Comparison of ENCODE assay signal across 8 cellular contexts in the genomic region with DNA sequence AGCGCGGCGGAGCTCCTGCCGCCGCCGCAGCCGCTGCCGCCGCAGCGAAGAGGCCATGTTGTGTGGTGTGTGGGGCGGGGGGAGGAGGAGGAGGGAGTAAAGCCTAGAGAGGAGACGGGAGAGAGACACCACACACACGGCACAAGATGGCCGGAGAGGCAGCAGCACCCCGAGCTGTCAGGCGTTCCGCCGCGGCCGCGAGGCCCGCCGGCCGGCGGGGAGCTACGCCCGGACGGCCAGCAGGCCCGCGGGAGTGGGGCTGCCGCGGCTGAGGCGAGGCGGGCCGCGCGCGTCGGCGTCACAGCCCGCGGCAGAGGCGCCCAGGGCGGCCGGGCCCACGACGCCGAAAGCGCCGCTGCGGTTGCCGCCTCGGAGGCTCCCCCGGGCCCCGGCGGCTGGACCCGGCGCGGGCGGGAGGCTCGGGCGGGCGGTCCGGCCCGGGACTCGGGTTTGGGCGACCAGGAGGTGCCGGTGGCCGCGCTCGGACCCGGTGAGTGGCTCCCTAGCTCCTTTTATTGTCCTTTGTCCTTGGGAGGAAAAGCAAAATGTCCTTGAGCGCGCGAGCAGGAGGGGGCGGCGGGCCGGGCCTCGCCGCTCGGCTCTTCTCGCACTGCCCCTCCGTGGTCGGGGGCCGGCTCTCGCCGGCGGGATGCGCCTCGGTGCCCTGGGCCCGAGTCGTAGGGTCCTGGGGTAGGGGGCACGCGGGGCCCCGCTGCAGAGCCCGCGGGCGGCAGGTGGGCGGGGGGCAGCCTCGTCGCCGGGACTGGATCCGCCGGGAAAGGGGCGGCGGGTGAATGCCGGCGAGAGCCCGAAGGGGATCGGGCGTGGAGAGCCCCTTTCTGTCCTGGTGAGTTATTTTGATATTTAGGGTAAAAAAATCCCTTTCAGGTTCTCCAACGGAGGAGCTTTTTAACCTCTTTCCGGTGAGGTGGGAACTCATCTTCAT. TPM values are rescaled to one million over a fixed set of nuclear protein-coding genes. Genes with fewer than 3 reads are reported as not detected.
A peak's percentile ranks its signal among the peaks of the same experiment; 100 is the strongest.
DNase-seq lines count a peak whose midpoint lies in the region; ATAC-seq, FAIRE-seq and TF ChIP-seq lines count a peak whose summit lies in the region.

No MANE protein-coding gene starts in this region.

- TF ChIP-seq CTCF in choroid plexus epithelial cell (conservative IDR thresholded peaks at IDR 0.05; ENCODE audit: low read depth, low read length), result no peak
- TF ChIP-seq CTCF in suprapubic skin (IDR thresholded peaks at IDR 0.05), result no peak

- H3K36me3 Mint-ChIP-seq in T-helper 1 cell treated with Interleukin-12 subunit alpha and Interleukin-12 subunit beta and Interleukin-4 antibody, amounts not matched to agents 30 μg/mL and 1 μg/mL, for 36 hours (ENCODE audit: low read depth), result peaks cover 46% of the 10 kb centered on the region

- H4K20me1 ChIP-seq in BLaER1 treated with 17β-estradiol and CSF1 and Interleukin-3, amounts not matched to agents 10 nM and 100 nM, result peaks cover 5 to 51% (median 41%) of the 10 kb centered on the region in 11 experiments; a peak in 20 of 22 replicates

- H3K27ac ChIP-seq in BLaER1 treated with 17β-estradiol and CSF1 and Interleukin-3, amounts not matched to agents 10 nM and 100 nM, result peak overlapping the region; percentile 99 to 100 (median 100)
- H3K27ac ChIP-seq in mesenchymal stem cell (ENCODE audit: low read length, poor library complexity, severe bottlenecking), result peak overlapping the region; percentile 76
- H3K27ac ChIP-seq in suprapubic skin, result peak overlapping the region; percentile 100

- H3K4me2 ChIP-seq in BLaER1 treated with 17β-estradiol and CSF1 and Interleukin-3, amounts not matched to agents 10 nM and 100 nM, result peak overlapping the region in 3 of 11 experiments; percentile 5 to 71 (median 55); a peak in 4 of 22 replicates
- no peak overlapping the region for H3K4me2 ChIP-seq in mesenchymal stem cell (ENCODE audit: low read length, poor library complexity, severe bottlenecking)

- H3K9ac ChIP-seq in BLaER1 treated with 17β-estradiol and CSF1 and Interleukin-3, amounts not matched to agents 10 nM and 100 nM, result peak overlapping the region; percentile 100
- peak overlapping the region; percentile 100 for H3K9ac ChIP-seq in mesenchymal stem cell (ENCODE audit: low read length)

- no peaks in the 10 kb centered on the region for H3K27me3 Mint-ChIP-seq in T-helper 1 cell treated with Interleukin-12 subunit alpha and Interleukin-12 subunit beta and Interleukin-4 antibody, amounts not matched to agents 30 μg/mL and 1 μg/mL, for 36 hours (ENCODE audit: low read depth)

- peak overlapping the region; percentile 80 for H4K8ac ChIP-seq in mesenchymal stem cell (ENCODE audit: low read length)

- peak overlapping the region; percentile 80 to 96 for H3K23ac ChIP-seq in mesenchymal stem cell (ENCODE audit: low read length in 2 of 2)

- no peak for TF ChIP-seq EP300 in suprapubic skin (IDR thresholded peaks at IDR 0.05)

- H3K4me3 Mint-ChIP-seq in T-helper 1 cell treated with Interleukin-12 subunit alpha and Interleukin-12 subunit beta and Interleukin-4 antibody, amounts not matched to agents 30 μg/mL and 1 μg/mL, for 36 hours, result peak overlapping the region; percentile 95

- under 1% methylated on average over 82 of the region's 113 CpGs for WGBS in mesenchymal stem cell
- WGBS in suprapubic skin, result 0% methylated on average over 47 of the region's 113 CpGs

- H3K4ac ChIP-seq in mesenchymal stem cell (ENCODE audit: low read depth in 1 of 2, low read length in 2 of 2), result peak overlapping the region; percentile 99 to 100

- peaks cover 2% of the 10 kb centered on the region for H3K79me1 ChIP-seq in mesenchymal stem cell (replicated peaks; ENCODE audit: low read length, poor library complexity, severe bottlenecking)

- peak overlapping the region; percentile 96 to 100 for H3K14ac ChIP-seq in mesenchymal stem cell (ENCODE audit: low read length in 2 of 2)

- peak overlapping the region in 1 of 2 experiments; percentile 93 for H2BK12ac ChIP-seq in mesenchymal stem cell (ENCODE audit: low read length in 2 of 2)

- ATAC-seq in HG03280 (IDR thresholded peaks at IDR 0.05; ENCODE audit: unreplicated experiment), result peak; percentile 57

- peak overlapping the region; percentile 97 for H4K91ac ChIP-seq in mesenchymal stem cell (ENCODE audit: low read length)

- peak overlapping the region; percentile 99 for H3K18ac ChIP-seq in mesenchymal stem cell (ENCODE audit: low read depth in 1 of 2, low read length in 2 of 2)

- H3K4me1 Mint-ChIP-seq in T-helper 1 cell treated with Interleukin-12 subunit alpha and Interleukin-12 subunit beta and Interleukin-4 antibody, amounts not matched to agents 30 μg/mL and 1 μg/mL, for 36 hours (ENCODE audit: low read depth), result peaks cover 56% of the 10 kb centered on the region

- H3K4me3 ChIP-seq in BLaER1 treated with 17β-estradiol and CSF1 and Interleukin-3, amounts not matched to agents 10 nM and 100 nM, result peak overlapping the region; percentile 93 to 98 (median 94)
- H3K4me3 ChIP-seq in choroid plexus epithelial cell (ENCODE audit: low read depth, low read length), result peak overlapping the region; percentile 74
- H3K4me3 ChIP-seq in mesenchymal stem cell (ENCODE audit: insufficient read depth in 1 of 2, low read depth in 1 of 2, low read length in 2 of 2), result peak overlapping the region; percentile 96 to 98
- peak overlapping the region; percentile 99 for H3K4me3 ChIP-seq in suprapubic skin

- FAIRE-seq in GM19239 (lab: Jason Lieb, UNC), result no peak

- H2AK5ac ChIP-seq in mesenchymal stem cell (ENCODE audit: low read length, severe bottlenecking), result peak overlapping the region; percentile 83

- peaks cover 27 to 47% (median 39%) of the 10 kb centered on the region in 10 experiments for H3K4me1 ChIP-seq in BLaER1 treated with 17β-estradiol and CSF1 and Interleukin-3, amounts not matched to agents 10 nM and 100 nM
- peaks cover 2% of the 10 kb centered on the region for H3K4me1 ChIP-seq in mesenchymal stem cell (ENCODE audit: control insufficient read depth, insufficient read depth, low read depth, low read length)
- peaks cover 39% of the 10 kb centered on the region for H3K4me1 ChIP-seq in suprapubic skin

- H2BK120ac ChIP-seq in mesenchymal stem cell (ENCODE audit: low read depth, low read length), result peak overlapping the region; percentile 99

- H3K36me3 ChIP-seq in BLaER1 treated with 17β-estradiol and CSF1 and Interleukin-3, amounts not matched to agents 10 nM and 100 nM, result peaks cover 21 to 43% (median 36%) of the 10 kb centered on the region in 11 experiments
- H3K36me3 ChIP-seq in mesenchymal stem cell (ENCODE audit: control insufficient read depth in 1 of 2, insufficient read depth in 2 of 2, low read depth in 1 of 2, low read length in 2 of 2) (peaks cover 0 to 27% of the 10 kb centered on the region in 2 experiments), suprapubic skin (peaks cover 6% of the 10 kb centered on the region)

- no peaks in the 10 kb centered on the region for H3K9me3 Mint-ChIP-seq in T-helper 1 cell treated with Interleukin-12 subunit alpha and Interleukin-12 subunit beta and Interleukin-4 antibody, amounts not matched to agents 30 μg/mL and 1 μg/mL, for 36 hours

- DNase-seq in GM19239 (ENCODE audit: insufficient read length, low spot score) (peak; percentile 93), choroid plexus epithelial cell (ENCODE audit: low read depth) (no peak), mesenchymal stem cell (no peak), suprapubic skin (ENCODE audit: low spot score in 2 of 2) (peak in 1 of 2 donors; percentile 74), GM19238 (ENCODE audit: insufficient read length, low spot score) (no peak)

- peak overlapping the region; percentile 97 for H3K27ac Mint-ChIP-seq in T-helper 1 cell treated with Interleukin-12 subunit alpha and Interleukin-12 subunit beta and Interleukin-4 antibody, amounts not matched to agents 30 μg/mL and 1 μg/mL, for 36 hours

- no peak overlapping the region for H2AFZ ChIP-seq in mesenchymal stem cell (ENCODE audit: low read depth, low read length)

- H2BK15ac ChIP-seq in mesenchymal stem cell (ENCODE audit: low read depth, poor library complexity, severe bottlenecking), result peak overlapping the region; percentile 82

- H3K9me3 ChIP-seq in BLaER1 treated with 17β-estradiol and CSF1 and Interleukin-3, amounts not matched to agents 10 nM and 100 nM (replicated peaks in 1 of 11), result no peaks in the 10 kb centered on the region
- H3K9me3 ChIP-seq in mesenchymal stem cell (ENCODE audit: control insufficient read depth, low read length) (no peaks in the 10 kb centered on the region), suprapubic skin (no peaks in the 10 kb centered on the region)

- peak overlapping the region; percentile 98 for H2BK5ac ChIP-seq in mesenchymal stem cell (ENCODE audit: low read depth, low read length, poor library complexity, severe bottlenecking)

- peak; percentile 96 to 99 for TF ChIP-seq POLR2A in suprapubic skin (IDR thresholded peaks at IDR 0.05)

- H3K27me3 ChIP-seq in BLaER1 treated with 17β-estradiol and CSF1 and Interleukin-3, amounts not matched to agents 10 nM and 100 nM, result no peaks in the 10 kb centered on the region
- H3K27me3 ChIP-seq in mesenchymal stem cell (ENCODE audit: control insufficient read depth in 1 of 2, insufficient read depth in 1 of 2, low read length in 2 of 2), result no peaks in the 10 kb centered on the region
- H3K27me3 ChIP-seq in suprapubic skin, result no peaks in the 10 kb centered on the region

RNA-seq across cellular contexts. Expression of a gene that starts 17.2 kb away (rescaled TPM):
- 52.6 TPM for polyA plus RNA-seq in mesenchymal stem cell (2013, experiment 1 of 2)
- polyA plus RNA-seq in mesenchymal stem cell (2013, experiment 2 of 2), result 52.4 TPM
- total RNA-seq in suprapubic skin, result 100 to 1,000 TPM in 3 of 4 donors, 10 to 100 TPM in 1; 93.3 to 319 (median 127) TPM
